Comparison of ENCODE assay signal across 23 cellular contexts in genomic region chr15:68603951-68604350, GRCh38. TPM values are rescaled to one million over a fixed set of nuclear protein-coding genes. Genes with fewer than 3 reads are reported as not detected.
DNase-seq lines count a peak whose midpoint lies in the region; ATAC-seq, FAIRE-seq and TF ChIP-seq lines count a peak whose summit lies in the region.
"Had no signal": no experiment of that assay in that cellular context is flagged by ENCODE, and none has a peak within 500 bp of the region (broad histone marks: within the 10 kb centered on the region; RNA-seq: fewer than 3 reads in every experiment).

No MANE protein-coding gene starts in this region.

- no peak for TF ChIP-seq EP300 in suprapubic skin (IDR thresholded peaks at IDR 0.05)

- intact Hi-C loops in IMR-90 (cut with micrococcal nuclease) = no loop called here

- H3K27ac ChIP-seq in IMR-90 (ENCODE audit: insufficient read depth, low read length) (no peak overlapping the region), astrocyte (ENCODE audit: low read depth, low read length) (no peak overlapping the region), suprapubic skin (no peak overlapping the region)
- H3K27ac ChIP-seq: KMS-11, SJSA1 had no signal

- no peak for FAIRE-seq in astrocyte (lab: Jason Lieb, UNC)
- FAIRE-seq: GM19239, H1 had no signal

- no peaks in the 10 kb centered on the region for H3K27me3 ChIP-seq in IMR-90 (ENCODE audit: control insufficient read depth, insufficient read depth, low read length)
- H3K27me3 ChIP-seq in astrocyte (ENCODE audit: insufficient read depth, low read length) = no peaks in the 10 kb centered on the region
- no peaks in the 10 kb centered on the region for H3K27me3 ChIP-seq in suprapubic skin
- H3K27me3 ChIP-seq: SJSA1 had no signal

- H4K20me1 ChIP-seq in IMR-90 (ENCODE audit: insufficient read depth, low read length) (peaks cover 10% of the 10 kb centered on the region; the same call in 1 of the 2 replicates), astrocyte (ENCODE audit: insufficient read depth, low read length) (peaks cover 19% of the 10 kb centered on the region)

- H3K27ac Mint-ChIP-seq in astrocyte (ENCODE audit: unreplicated experiment) (no peak overlapping the region), progenitor cell of endocrine pancreas (peak overlapping the region; percentile 82)
- H3K27ac Mint-ChIP-seq: CD4-positive, CD25-positive, alpha-beta regulatory T cell had no signal

- H4K8ac ChIP-seq in IMR-90 (ENCODE audit: low read depth in 2 of 2, low read length in 2 of 2) = no peak overlapping the region

- in situ Hi-C loops in IMR-90 (cut with MboI; ENCODE audit: low sequenced_read_pairs) = no loop called here

- H3K9me3 Mint-ChIP-seq in astrocyte (ENCODE audit: unreplicated experiment) = peaks cover 2% of the 10 kb centered on the region
- H3K9me3 Mint-ChIP-seq in progenitor cell of endocrine pancreas (ENCODE audit: low read depth) = no peaks in the 10 kb centered on the region

- H3K4me3 Mint-ChIP-seq in astrocyte (ENCODE audit: unreplicated experiment) (no peak overlapping the region), progenitor cell of endocrine pancreas (ENCODE audit: low read depth) (no peak overlapping the region)
- H3K4me3 Mint-ChIP-seq: CD4-positive, CD25-positive, alpha-beta regulatory T cell had no signal

- TF ChIP-seq RAD21 in IMR-90 (IDR thresholded peaks at IDR 0.05; ENCODE audit: low read length) = no peak

- no peak overlapping the region for H3K23ac ChIP-seq in IMR-90 (ENCODE audit: low read depth, low read length)

- no peak overlapping the region for H4K5ac ChIP-seq in IMR-90 (ENCODE audit: low read depth, low read length)

- 86% methylated on average over 6 of the region's 9 CpGs; no CpG with 5 or more reads in 1 of the 2 experiments for WGBS in IMR-90 (ENCODE audit: extremely low coverage in 2 of 2, insufficient read length in 1 of 2), 2 experiments
- 95% methylated on average over 9 of the region's 9 CpGs for WGBS in suprapubic skin

- no peak overlapping the region for H2BK5ac ChIP-seq in IMR-90 (ENCODE audit: low read depth, low read length, poor library complexity, severe bottlenecking)

- no peak overlapping the region; the same call in 1 of the 2 replicates for H3K4ac ChIP-seq in IMR-90 (ENCODE audit: low read depth, low read length)

- H3K56ac ChIP-seq in IMR-90 (ENCODE audit: extremely low read depth, insufficient read depth, low read length) = no peak overlapping the region

- H3K79me2 ChIP-seq in astrocyte (ENCODE audit: insufficient read depth, low read length) = peaks cover 75% of the 10 kb centered on the region

- H3K9me1 ChIP-seq in IMR-90 (ENCODE audit: insufficient read depth, low read length) = peaks cover 34% of the 10 kb centered on the region

- H3K27me3 Mint-ChIP-seq in astrocyte (ENCODE audit: low read depth, unreplicated experiment) = no peaks in the 10 kb centered on the region
- H3K27me3 Mint-ChIP-seq in progenitor cell of endocrine pancreas = peaks cover 25% of the 10 kb centered on the region

- H3K4me2 ChIP-seq in IMR-90 (ENCODE audit: low read depth, low read length) (no peak overlapping the region), astrocyte (ENCODE audit: low read length) (peak overlapping the region; percentile 18)
- H3K4me2 ChIP-seq: KMS-11 had no signal

- H3K36me3 ChIP-seq in IMR-90 (ENCODE audit: control insufficient read depth, insufficient read depth, low read length) (no peaks in the 10 kb centered on the region), astrocyte (ENCODE audit: insufficient read depth, low read length) (no peaks in the 10 kb centered on the region), suprapubic skin (no peaks in the 10 kb centered on the region)
- H3K36me3 ChIP-seq: SJSA1 had no signal

- no peak overlapping the region for H4K91ac ChIP-seq in IMR-90 (ENCODE audit: insufficient read depth, low read depth, low read length)

- H3K4me1 Mint-ChIP-seq in astrocyte (ENCODE audit: low read depth, unreplicated experiment) (peaks cover 24% of the 10 kb centered on the region), progenitor cell of endocrine pancreas (ENCODE audit: low read depth) (peaks cover 2% of the 10 kb centered on the region)
- H3K4me1 Mint-ChIP-seq: CD4-positive, CD25-positive, alpha-beta regulatory T cell had no signal

- BruUV-seq in IMR-90 (replicated peaks; lab: Mats Ljungman, UMichigan) = no TSS peak

- POLR2A ChIA-PET in IMR-90 (lab: Charles Lee; ENCODE audit: unreplicated experiment) = no interaction called here

- H3K18ac ChIP-seq in IMR-90 (ENCODE audit: low read depth, low read length) = no peak overlapping the region

- H2BK15ac ChIP-seq in IMR-90 (ENCODE audit: low read depth, low read length) = no peak overlapping the region

- TF ChIP-seq POLR2A in IMR-90 (IDR thresholded peaks at IDR 0.05; ENCODE audit: low read depth, low read length) (no peak), erythroblast (IDR thresholded peaks at IDR 0.05; ENCODE audit: low read length) (no peak), suprapubic skin (IDR thresholded peaks at IDR 0.05) (no peak)

- no peak overlapping the region for H2AK9ac ChIP-seq in IMR-90 (replicated peaks; ENCODE audit: low read depth, low read length, poor library complexity)

- dilution Hi-C loops in IMR-90 (cut with HindIII; ENCODE audit: low sequenced_read_pairs, unreplicated experiment) = no loop called here

- ATAC-seq in IMR-90 (ENCODE audit: low read depth) = no peak
- ATAC-seq: Right ventricle myocardium inferior had no signal

- H3K9ac ChIP-seq in IMR-90 (ENCODE audit: low read depth, low read length) (no peak overlapping the region), astrocyte (ENCODE audit: low read length) (no peak overlapping the region)
- H3K9ac ChIP-seq: KMS-11 had no signal

- DNase-seq in IMR-90 = no peak
- DNase-seq in astrocyte (ENCODE audit: low read depth) = no peak
- DNase-seq in erythroblast (lab: John Stamatoyannopoulos, UW) = peak; percentile 48 to 52
- no peak for DNase-seq in progenitor cell of endocrine pancreas (ENCODE audit: low spot score, unreplicated experiment)
- DNase-seq in activated naive CD4-positive, alpha-beta T cell (lab: John Stamatoyannopoulos, UW) = no peak
- no peak for DNase-seq in NCI-H82 treated with DMSO at 0.1 percent for 48 hours (lab: John Stamatoyannopoulos, UW; ENCODE audit: unreplicated experiment)
- no peak for DNase-seq in suprapubic skin (ENCODE audit: low spot score in 2 of 2)
- DNase-seq: CD4-positive, CD25-positive, alpha-beta regulatory T cell; EL; GF-D8; NCI-H1092 treated with DMSO at 0.1 percent for 48 hours; NCI-H1436 treated with DMSO at 0.1 percent for 48 hours; NCI-H1930; NCI-H226; NCI-H510A treated with DMSO at 0.1 percent for 48 hours; NCI-H748 treated with DMSO at 0.1 percent for 48 hours; NK-92 treated with Interleukin-12 subunit alpha and Interleukin-12 subunit beta, amount 100 ng/mL, for 24 hours; OCI-M1 had no signal

- H3K36me3 Mint-ChIP-seq in astrocyte (ENCODE audit: low read depth, unreplicated experiment) (peaks cover 2% of the 10 kb centered on the region), progenitor cell of endocrine pancreas (ENCODE audit: insufficient read depth) (no peaks in the 10 kb centered on the region)
- H3K36me3 Mint-ChIP-seq: CD4-positive, CD25-positive, alpha-beta regulatory T cell had no signal

- H2AK5ac ChIP-seq in IMR-90 (ENCODE audit: low read depth, low read length) = no peak overlapping the region; the same call in 1 of the 2 replicates

- H3K79me1 ChIP-seq in IMR-90 (ENCODE audit: low read depth in 1 of 2, low read length in 2 of 2) = peaks cover 35 to 85% of the 10 kb centered on the region in 2 experiments

- TF ChIP-seq CTCF in IMR-90 (conservative IDR thresholded peaks at IDR 0.05; ENCODE audit: low read depth, low read length) (no peak), astrocyte (IDR thresholded peaks at IDR 0.05; ENCODE audit: insufficient read depth, low read depth, low read length) (no peak), progenitor cell of endocrine pancreas (IDR thresholded peaks at IDR 0.05; ENCODE audit: unreplicated experiment) (no peak), suprapubic skin (IDR thresholded peaks at IDR 0.05) (no peak)

- peaks cover 37% of the 10 kb centered on the region for H3K4me1 ChIP-seq in IMR-90 (ENCODE audit: control insufficient read depth, insufficient read depth, low read length)
- peaks cover 58% of the 10 kb centered on the region for H3K4me1 ChIP-seq in astrocyte (ENCODE audit: insufficient read depth, low read length)
- peaks cover 46% of the 10 kb centered on the region for H3K4me1 ChIP-seq in suprapubic skin

- no peaks in the 10 kb centered on the region for H3K9me3 ChIP-seq in IMR-90 (ENCODE audit: control insufficient read depth, insufficient read depth, low read length)
- H3K9me3 ChIP-seq in astrocyte (ENCODE audit: insufficient read depth, low read depth, low read length) = no peaks in the 10 kb centered on the region
- no peaks in the 10 kb centered on the region for H3K9me3 ChIP-seq in suprapubic skin
- H3K9me3 ChIP-seq: SJSA1 had no signal

- H3K4me3 ChIP-seq in IMR-90 (ENCODE audit: insufficient read depth, low read depth, low read length) (no peak overlapping the region), astrocyte (ENCODE audit: insufficient read depth, low read depth, low read length) (no peak overlapping the region), suprapubic skin (no peak overlapping the region)
- H3K4me3 ChIP-seq: SJSA1 had no signal

- H2AFZ ChIP-seq in IMR-90 (replicated peaks; ENCODE audit: low read length, poor library complexity) (no peak overlapping the region), astrocyte (ENCODE audit: low read depth, low read length) (no peak overlapping the region)

- CTCF ChIA-PET in IMR-90 (lab: Yijun Ruan, JAX) = no interaction called here

- no peak overlapping the region for H3K14ac ChIP-seq in IMR-90 (replicated peaks; ENCODE audit: low read depth, low read length)

- H2BK120ac ChIP-seq in IMR-90 (ENCODE audit: low read depth, low read length) = no peak overlapping the region

- H2BK20ac ChIP-seq in IMR-90 (ENCODE audit: low read depth, low read length) = peak overlapping the region; percentile 22; the same call in 1 of the 2 replicates

TF ChIP-seq in IMR-90, 13 proteins besides CTCF, POLR2A, EP300 and RAD21 (continues in another document):
- no peak for TF ChIP-seq SMC3 (IDR thresholded peaks at IDR 0.05; ENCODE audit: low read depth, low read length)
- no peak for TF ChIP-seq MXI1 (IDR thresholded peaks at IDR 0.05; ENCODE audit: borderline replicate concordance, low read depth, low read length)
- TF ChIP-seq MAFK (IDR thresholded peaks at IDR 0.05; ENCODE audit: low read depth, low read length) = no peak
- TF ChIP-seq CEBPB (IDR thresholded peaks at IDR 0.05; ENCODE audit: low read depth, low read length) = no peak
- TF ChIP-seq RCOR1 (IDR thresholded peaks at IDR 0.05; ENCODE audit: insufficient replicate concordance, low read length) = no peak
- no peak for TF ChIP-seq BHLHE40 (IDR thresholded peaks at IDR 0.05; ENCODE audit: low read depth, low read length)
- no peak for TF ChIP-seq NFE2L2 (IDR thresholded peaks at IDR 0.05; ENCODE audit: low read depth, low read length)

RNA-seq across cellular contexts. Expression of gene CORO2B, which starts 25.2 kb away (rescaled TPM):
- total RNA-seq in IMR-90 (2012; rRNA removed) = 9.3 and 9.7 TPM in 2 replicates
- 39.3 and 43.2 TPM in 2 replicates for polyA plus RNA-seq in IMR-90 (2012; rRNA removed)
- 29.1 and 32.4 TPM in 2 replicates for polyA plus RNA-seq in IMR-90 (2012; cell fraction: cytosol; rRNA removed)
- 24.4 and 27.5 TPM in 2 replicates for polyA plus RNA-seq in IMR-90 (2012; cell fraction: nucleus; rRNA removed; ENCODE audit: low replicate concordance)
- total RNA-seq in astrocyte = 6.2 and 7.4 TPM in 2 replicates
- total RNA-seq in progenitor cell of endocrine pancreas = 1.5 and 2.0 TPM in 2 replicates
- 1 to 10 TPM; 1.3 to 3.3 (median 2.3) TPM for total RNA-seq in suprapubic skin
- total RNA-seq: CD4-positive, CD25-positive, alpha-beta regulatory T cell; SJSA1 had no signal
- polyA plus RNA-seq: CD4-positive, CD25-positive, alpha-beta regulatory T cell had no signal

Comparison
In these comparisons a context has a peak if more than half of its experiments do, and no peak if none do; other contexts are left out.
1. DNase-seq: peak in erythroblast (2 of 2); none in IMR-90 (single experiment), astrocyte (single experiment), progenitor cell of endocrine pancreas (single experiment), activated naive CD4-positive, alpha-beta T cell (0 of 4), NCI-H82 treated with DMSO at 0.1 percent for 48 hours (single experiment) and suprapubic skin (0 of 2).